1 cellular context compared by ENCODE assay signal in genomic region chr5:73298251-73299016, GRCh38.
TF ChIP-seq lines count a peak whose summit lies in the region.

No MANE protein-coding gene starts in this region.

TF ChIP-seq in IMR-90, 13 proteins besides CTCF, POLR2A, EP300 and RAD21 (continued from another document):
- TF ChIP-seq MAZ (IDR thresholded peaks at IDR 0.05; ENCODE audit: borderline replicate concordance, low read depth, low read length): no peak
- no peak for TF ChIP-seq MXI1 (IDR thresholded peaks at IDR 0.05; ENCODE audit: borderline replicate concordance, low read depth, low read length)
